8 cellular contexts compared by ENCODE assay signal in the genomic region with DNA sequence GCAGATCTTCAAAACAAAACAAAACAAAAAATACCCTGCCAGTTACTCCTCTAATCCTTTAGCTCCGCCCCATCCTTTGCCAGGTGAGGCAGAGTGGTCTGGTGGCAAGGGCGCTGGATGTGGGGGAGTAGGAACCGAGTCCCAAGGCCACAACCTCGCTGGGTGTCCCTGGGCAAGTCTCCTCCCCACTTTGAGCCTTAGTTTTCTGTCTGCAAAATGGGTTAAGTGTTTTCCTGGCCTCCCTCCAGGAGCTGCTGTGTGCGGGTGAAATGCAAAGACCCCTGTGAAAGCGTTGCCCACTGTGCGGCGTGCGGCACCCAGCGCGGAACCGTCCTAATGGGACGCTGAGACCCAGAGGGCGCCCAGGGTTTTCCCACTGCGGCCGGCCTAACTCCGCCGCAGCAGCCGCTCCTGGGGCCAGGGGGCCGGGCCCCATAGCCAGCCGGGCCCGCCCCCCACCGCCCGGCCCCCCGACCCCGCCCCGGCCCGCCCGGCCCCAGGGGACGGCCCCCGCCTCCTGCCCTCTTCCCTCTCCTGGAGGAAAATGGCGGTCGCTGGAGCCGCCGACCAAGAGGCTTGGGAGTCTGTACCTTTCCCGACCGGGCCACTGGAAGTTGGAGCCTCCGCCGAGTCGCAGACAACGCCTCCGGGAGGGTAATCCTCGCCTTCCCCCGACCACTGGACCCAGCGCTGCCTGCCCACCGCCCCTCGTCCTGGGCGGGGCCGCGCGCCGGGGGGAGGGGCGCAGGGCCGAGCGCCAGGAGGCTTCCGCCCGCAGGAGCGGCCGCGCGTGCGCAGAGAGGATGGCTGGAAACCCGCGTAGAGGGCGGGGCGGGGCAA.
DNase-seq lines count a peak whose midpoint lies in the region; ATAC-seq lines count a peak whose summit lies in the region.

A gene with protein sequence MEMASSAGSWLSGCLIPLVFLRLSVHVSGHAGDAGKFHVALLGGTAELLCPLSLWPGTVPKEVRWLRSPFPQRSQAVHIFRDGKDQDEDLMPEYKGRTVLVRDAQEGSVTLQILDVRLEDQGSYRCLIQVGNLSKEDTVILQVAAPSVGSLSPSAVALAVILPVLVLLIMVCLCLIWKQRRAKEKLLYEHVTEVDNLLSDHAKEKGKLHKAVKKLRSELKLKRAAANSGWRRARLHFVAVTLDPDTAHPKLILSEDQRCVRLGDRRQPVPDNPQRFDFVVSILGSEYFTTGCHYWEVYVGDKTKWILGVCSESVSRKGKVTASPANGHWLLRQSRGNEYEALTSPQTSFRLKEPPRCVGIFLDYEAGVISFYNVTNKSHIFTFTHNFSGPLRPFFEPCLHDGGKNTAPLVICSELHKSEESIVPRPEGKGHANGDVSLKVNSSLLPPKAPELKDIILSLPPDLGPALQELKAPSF (plus strand): TSS at position 523 of the 840 bp plus-strand sequence. CDS start 13,327 bp downstream, outside the sequence.
A gene with protein sequence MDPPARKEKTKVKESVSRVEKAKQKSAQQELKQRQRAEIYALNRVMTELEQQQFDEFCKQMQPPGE (minus strand): TSS at position 798 of the 840 bp plus-strand sequence. CDS start 853 bp downstream, outside the sequence.

- no peaks in the 10 kb centered on the region for H3K9me3 Mint-ChIP-seq in central memory CD8-positive, alpha-beta T cell

- ATAC-seq in GM19023 (IDR thresholded peaks at IDR 0.05; ENCODE audit: unreplicated experiment) (peak; percentile 86), HG03175 (IDR thresholded peaks at IDR 0.05; ENCODE audit: unreplicated experiment) (peak; percentile 82)
- ATAC-seq in activated CD4-positive, CD25-positive, alpha-beta regulatory T cell treated with anti-CD3 and anti-CD28 coated beads, Interleukin-2, amount 50 U/mL, for 24 hours: peak; percentile 87
- peak; percentile 79 for ATAC-seq in central memory CD8-positive, alpha-beta T cell (replicated peaks; ENCODE audit: extremely low read depth, poor library complexity, severe bottlenecking)

- peak within 1 kb of the TSS; percentile 83 for H3K27ac Mint-ChIP-seq in central memory CD8-positive, alpha-beta T cell (ENCODE audit: low read depth)

- H3K4me1 Mint-ChIP-seq in central memory CD8-positive, alpha-beta T cell: peaks cover 22% of the 10 kb centered on the region

- peaks cover 6% of the 10 kb centered on the region for H3K36me3 Mint-ChIP-seq in central memory CD8-positive, alpha-beta T cell (ENCODE audit: insufficient read depth)

- peak; percentile 99 for DNase-seq in AG08395 (ENCODE audit: low spot score)
- DNase-seq in NCI-H345 (lab: John Stamatoyannopoulos, UW): peak; percentile 92
- peak; percentile 81 to 86 for DNase-seq in central memory CD8-positive, alpha-beta T cell (ENCODE audit: low spot score in 2 of 2)
- peak; percentile 84 for DNase-seq in kidney glomerular epithelial cell (lab: John Stamatoyannopoulos, UW)
- DNase-seq in stimulated activated CD4-positive, alpha-beta T cell treated with anti-CD3 and anti-CD28 coated beads, Interleukin-15, amount 100 ng/mL, for 48 hours (ENCODE audit: low read depth in 2 of 2): peak; percentile 88 to 91

- H3K27me3 Mint-ChIP-seq in central memory CD8-positive, alpha-beta T cell: no peaks in the 10 kb centered on the region

- H3K4me3 Mint-ChIP-seq in central memory CD8-positive, alpha-beta T cell: peak within 1 kb of the TSS; percentile 82

Comparison
In these comparisons a context has a peak if more than half of its experiments do, and no peak if none do; other contexts are left out.
1. Peak in every context shown above with its lines: DNase-seq and ATAC-seq.